In genomic region chr2:55099493-55099877, GRCh38 we compare ENCODE assay signal across 11 cellular contexts. TPM values are rescaled to one million over a fixed set of nuclear protein-coding genes. Genes with fewer than 3 reads are reported as not detected.
DNase-seq lines count a peak whose midpoint lies in the region; ATAC-seq and TF ChIP-seq lines count a peak whose summit lies in the region.
"Had no signal": no experiment of that assay in that cellular context is flagged by ENCODE, and none has a peak within 500 bp of the region (broad histone marks: within the 10 kb centered on the region; RNA-seq: fewer than 3 reads in every experiment).

No MANE protein-coding gene starts in this region.

- no peak overlapping the region for H3K9ac ChIP-seq in OCI-LY3 (ENCODE audit: low read length)

- intact Hi-C loops in activated CD8-positive, alpha-beta T cell treated with anti-CD3 and anti-CD28 coated beads for 36 hours (cut with micrococcal nuclease) = no loop called here
- intact Hi-C loops in esophagus squamous epithelium (cut with DNase I) = no loop called here

- WGBS in esophagus squamous epithelium, 2 donors = 86 to 93% methylated on average over 2 of the region's 2 CpGs

- H3K79me2 ChIP-seq in OCI-LY3 (ENCODE audit: low read length) = no peaks in the 10 kb centered on the region

- H2AFZ ChIP-seq in OCI-LY3 (ENCODE audit: low read depth, low read length) = peak overlapping the region; percentile 27; the same call in 1 of the 2 replicates

- H3K9me3 Mint-ChIP-seq in activated CD8-positive, alpha-beta T cell treated with anti-CD3 and anti-CD28 coated beads for 36 hours = no peaks in the 10 kb centered on the region
- H3K9me3 Mint-ChIP-seq in activated CD8-positive, alpha-beta T cell treated with anti-CD3 and anti-CD28 coated beads, Interleukin-2, amount 10 ng/mL, durations not matched to agents 7 days and 5 days (ENCODE audit: insufficient read depth) = no peaks in the 10 kb centered on the region
- H3K9me3 Mint-ChIP-seq in stimulated activated naive CD8-positive, alpha-beta T cell treated with anti-CD3 and anti-CD28 coated beads, Interleukin-15, amount 100 ng/mL, for 72 hours = no peaks in the 10 kb centered on the region
- H3K9me3 Mint-ChIP-seq: memory B cell had no signal

- no peaks in the 10 kb centered on the region for H3K27me3 Mint-ChIP-seq in activated CD8-positive, alpha-beta T cell treated with anti-CD3 and anti-CD28 coated beads for 36 hours
- no peaks in the 10 kb centered on the region for H3K27me3 Mint-ChIP-seq in activated CD8-positive, alpha-beta T cell treated with anti-CD3 and anti-CD28 coated beads, Interleukin-2, amount 10 ng/mL, durations not matched to agents 7 days and 5 days (ENCODE audit: low read depth)
- H3K27me3 Mint-ChIP-seq in stimulated activated naive CD8-positive, alpha-beta T cell treated with anti-CD3 and anti-CD28 coated beads, Interleukin-15, amount 100 ng/mL, for 72 hours = no peaks in the 10 kb centered on the region
- H3K27me3 Mint-ChIP-seq: memory B cell had no signal

- in situ Hi-C loops in HAP-1 (cut with MboI; ENCODE audit: low sequenced_read_pairs) = no loop called here

- H3K4me3 Mint-ChIP-seq in activated CD8-positive, alpha-beta T cell treated with anti-CD3 and anti-CD28 coated beads for 36 hours = no peak overlapping the region
- H3K4me3 Mint-ChIP-seq in activated CD8-positive, alpha-beta T cell treated with anti-CD3 and anti-CD28 coated beads, Interleukin-2, amount 10 ng/mL, durations not matched to agents 7 days and 5 days = no peak overlapping the region
- no peak overlapping the region for H3K4me3 Mint-ChIP-seq in stimulated activated naive CD8-positive, alpha-beta T cell treated with anti-CD3 and anti-CD28 coated beads, Interleukin-15, amount 100 ng/mL, for 72 hours
- H3K4me3 Mint-ChIP-seq: memory B cell had no signal

- peaks cover 16% of the 10 kb centered on the region for H3K4me1 ChIP-seq in OCI-LY3 (ENCODE audit: low read length)
- peaks cover 10 to 44% (median 22%) of the 10 kb centered on the region in 3 donors for H3K4me1 ChIP-seq in esophagus squamous epithelium
- H3K4me1 ChIP-seq in HAP-1 = peaks cover 11% of the 10 kb centered on the region

- H3K9me3 ChIP-seq in OCI-LY3 (ENCODE audit: insufficient read depth, low read length) (no peaks in the 10 kb centered on the region), esophagus squamous epithelium (no peaks in the 10 kb centered on the region), HAP-1 (no peaks in the 10 kb centered on the region)
- H3K9me3 ChIP-seq: testis had no signal

- H3K36me3 ChIP-seq in OCI-LY3 (replicated peaks; ENCODE audit: low read depth, low read length) (no peaks in the 10 kb centered on the region), esophagus squamous epithelium (no peaks in the 10 kb centered on the region), HAP-1 (replicated peaks) (no peaks in the 10 kb centered on the region)

- CTCF ChIA-PET in activated CD8-positive, alpha-beta T cell treated with anti-CD3 and anti-CD28 coated beads for 36 hours (lab: Charles Lee) = interaction anchor here (1.0 kb wide), 1 partner anchor 11 kb away, joined by 4 read pairs; no protein-coding TSS in a partner anchor
- CTCF ChIA-PET in activated CD8-positive, alpha-beta T cell treated with anti-CD3 and anti-CD28 coated beads, Interleukin-2, amount 10 ng/mL, durations not matched to agents 7 days and 5 days (lab: Charles Lee) = no interaction called here

- peak; percentile 52 for ATAC-seq in activated CD8-positive, alpha-beta T cell treated with anti-CD3 and anti-CD28 coated beads for 36 hours
- ATAC-seq in activated CD8-positive, alpha-beta T cell treated with anti-CD3 and anti-CD28 coated beads, Interleukin-2, amount 10 ng/mL, durations not matched to agents 7 days and 5 days = no peak
- peak; percentile 56 for ATAC-seq in stimulated activated naive CD8-positive, alpha-beta T cell treated with anti-CD3 and anti-CD28 coated beads, Interleukin-15, amount 100 ng/mL, for 72 hours

- no peak for TF ChIP-seq POLR2A in esophagus squamous epithelium (IDR thresholded peaks at IDR 0.05)

- no peaks in the 10 kb centered on the region for H3K27me3 ChIP-seq in OCI-LY3 (ENCODE audit: low read depth, low read length)
- H3K27me3 ChIP-seq in esophagus squamous epithelium = no peaks in the 10 kb centered on the region
- H3K27me3 ChIP-seq in HAP-1 (ENCODE audit: low read depth) = no peaks in the 10 kb centered on the region
- H3K27me3 ChIP-seq: testis had no signal

- H3K27ac ChIP-seq in OCI-LY3 (ENCODE audit: low read length) = peak overlapping the region; percentile 38
- H3K27ac ChIP-seq in esophagus squamous epithelium = peak overlapping the region; percentile 6 to 89 (median 82)

- peak overlapping the region; percentile 87 for H3K27ac Mint-ChIP-seq in activated CD8-positive, alpha-beta T cell treated with anti-CD3 and anti-CD28 coated beads for 36 hours
- H3K27ac Mint-ChIP-seq in activated CD8-positive, alpha-beta T cell treated with anti-CD3 and anti-CD28 coated beads, Interleukin-2, amount 10 ng/mL, durations not matched to agents 7 days and 5 days = no peak overlapping the region
- peak overlapping the region; percentile 92 to 97 for H3K27ac Mint-ChIP-seq in stimulated activated naive CD8-positive, alpha-beta T cell treated with anti-CD3 and anti-CD28 coated beads, Interleukin-15, amount 100 ng/mL, for 72 hours
- H3K27ac Mint-ChIP-seq: memory B cell had no signal

- POLR2A ChIA-PET in activated CD8-positive, alpha-beta T cell treated with anti-CD3 and anti-CD28 coated beads for 36 hours (lab: Charles Lee) = no interaction called here
- POLR2A ChIA-PET in activated CD8-positive, alpha-beta T cell treated with anti-CD3 and anti-CD28 coated beads, Interleukin-2, amount 10 ng/mL, durations not matched to agents 7 days and 5 days (lab: Charles Lee) = no interaction called here

- no peaks in the 10 kb centered on the region for H4K20me1 ChIP-seq in OCI-LY3 (ENCODE audit: insufficient read depth, low read length)

- DNase-seq in activated CD8-positive, alpha-beta T cell treated with anti-CD3 and anti-CD28 coated beads for 36 hours = no peak
- DNase-seq in activated CD8-positive, alpha-beta T cell treated with anti-CD3 and anti-CD28 coated beads, Interleukin-2, amount 10 ng/mL, durations not matched to agents 7 days and 5 days = no peak
- DNase-seq in esophagus squamous epithelium (lab: John Stamatoyannopoulos, UW) (no peak), SIG-M5 treated with dmso at 0.1 percent for 504 hours (lab: John Stamatoyannopoulos, UW; ENCODE audit: unreplicated experiment) (no peak), HAP-1 (ENCODE audit: low spot score in 2 of 2) (no peak), DMS114 treated with DMSO at 0.1 percent for 48 hours (lab: John Stamatoyannopoulos, UW; ENCODE audit: unreplicated experiment) (no peak)
- no peak for DNase-seq in stimulated activated naive CD8-positive, alpha-beta T cell treated with anti-CD3 and anti-CD28 coated beads, Interleukin-15, amount 100 ng/mL, for 72 hours
- DNase-seq: T-helper 9 cell, testis had no signal

- H3K36me3 Mint-ChIP-seq in activated CD8-positive, alpha-beta T cell treated with anti-CD3 and anti-CD28 coated beads for 36 hours (ENCODE audit: low read depth) = no peaks in the 10 kb centered on the region
- peaks cover 2% of the 10 kb centered on the region for H3K36me3 Mint-ChIP-seq in activated CD8-positive, alpha-beta T cell treated with anti-CD3 and anti-CD28 coated beads, Interleukin-2, amount 10 ng/mL, durations not matched to agents 7 days and 5 days (ENCODE audit: low read depth)
- H3K36me3 Mint-ChIP-seq: memory B cell had no signal

- H3K4me1 Mint-ChIP-seq in activated CD8-positive, alpha-beta T cell treated with anti-CD3 and anti-CD28 coated beads for 36 hours (ENCODE audit: low read depth) = peaks cover 13% of the 10 kb centered on the region
- H3K4me1 Mint-ChIP-seq in activated CD8-positive, alpha-beta T cell treated with anti-CD3 and anti-CD28 coated beads, Interleukin-2, amount 10 ng/mL, durations not matched to agents 7 days and 5 days (ENCODE audit: low read depth) = peaks cover 11% of the 10 kb centered on the region
- peaks cover 15% of the 10 kb centered on the region for H3K4me1 Mint-ChIP-seq in stimulated activated naive CD8-positive, alpha-beta T cell treated with anti-CD3 and anti-CD28 coated beads, Interleukin-15, amount 100 ng/mL, for 72 hours

- H3K4me3 ChIP-seq in OCI-LY3 (ENCODE audit: low read length) (no peak overlapping the region), esophagus squamous epithelium (no peak overlapping the region), HAP-1 (no peak overlapping the region)
- H3K4me3 ChIP-seq: testis had no signal

- TF ChIP-seq CTCF in activated CD8-positive, alpha-beta T cell treated with anti-CD3 and anti-CD28 coated beads for 36 hours (IDR thresholded peaks at IDR 0.05) = no peak
- TF ChIP-seq CTCF in OCI-LY3 (IDR thresholded peaks at IDR 0.05; ENCODE audit: low read depth, low read length) (no peak), esophagus squamous epithelium (IDR thresholded peaks at IDR 0.05) (no peak)

- H3K4me2 ChIP-seq in OCI-LY3 (ENCODE audit: low read length) = peak overlapping the region; percentile 17; the same call in 1 of the 2 replicates

RNA-seq across cellular contexts. Expression of gene RTN4, which starts 49.2 kb away (rescaled TPM):
- 10 to 100 TPM; 81.5 to 85.0 TPM for total RNA-seq in activated CD8-positive, alpha-beta T cell treated with anti-CD3 and anti-CD28 coated beads for 36 hours
- total RNA-seq in activated CD8-positive, alpha-beta T cell treated with anti-CD3 and anti-CD28 coated beads, Interleukin-2, amount 10 ng/mL, durations not matched to agents 7 days and 5 days = 10 to 100 TPM; 90.3 to 93.9 TPM
- total RNA-seq in esophagus squamous epithelium = 100 to 1,000 TPM in 3 of 4 donors, 10 to 100 TPM in 1; 95.8 to 179 (median 129) TPM
